2 cellular contexts compared by ENCODE assay signal in genomic region chr1:148760206-148760605, GRCh38. TPM values are rescaled to one million over a fixed set of nuclear protein-coding genes. Genes with fewer than 3 reads are reported as not detected.
"Had no signal": no experiment of that assay in that cellular context is flagged by ENCODE, and none has a peak within 500 bp of the region (broad histone marks: within the 10 kb centered on the region; RNA-seq: fewer than 3 reads in every experiment).

No MANE protein-coding gene starts in this region.

RNA-seq across cellular contexts. Expression of gene NUDT4B, which starts 11.6 kb away (rescaled TPM):
- total RNA-seq: chondrocyte, neural crest cell had no signal
